Comparison of ENCODE assay signal across 8 cellular contexts in the genomic region with DNA sequence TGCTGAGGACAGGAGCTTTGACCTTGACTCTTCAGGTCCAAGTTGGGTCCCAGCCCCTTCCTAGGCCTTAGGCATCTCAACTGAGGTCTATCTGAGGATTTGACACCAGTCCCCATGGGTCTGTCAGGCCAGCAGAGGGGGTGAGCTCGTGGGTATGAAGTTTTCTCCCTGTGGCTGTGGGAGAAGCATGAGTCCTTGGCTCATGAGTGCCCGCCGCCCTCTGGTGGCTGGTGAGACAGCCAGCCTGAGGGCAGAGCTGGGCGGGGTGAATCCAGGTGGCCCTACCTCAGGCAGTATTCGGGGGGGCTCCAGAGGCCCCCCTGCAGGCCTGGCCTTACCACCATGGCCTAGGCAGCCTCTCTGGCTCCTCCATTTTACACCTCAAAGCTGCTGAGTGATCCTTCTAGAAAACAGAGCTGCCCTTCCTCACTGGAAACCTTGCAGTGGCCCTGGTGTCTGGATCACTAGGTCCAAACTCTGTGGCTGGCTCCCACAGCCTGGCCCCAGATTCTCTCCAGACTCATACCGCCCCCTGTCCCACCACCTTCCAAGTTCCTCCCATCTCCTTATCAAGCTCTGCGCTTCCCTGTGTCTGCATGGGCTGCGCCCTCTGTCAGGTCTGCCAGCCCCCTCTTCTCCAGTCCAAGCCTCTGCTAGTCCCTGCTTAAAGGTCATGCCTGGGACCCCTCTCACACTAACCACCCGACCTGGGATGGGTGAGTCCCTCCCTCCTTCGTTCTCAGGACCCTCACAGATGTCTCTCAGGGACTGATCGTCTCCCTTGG. TPM values are rescaled to one million over a fixed set of nuclear protein-coding genes. Genes with fewer than 3 reads are reported as not detected.
A peak's percentile ranks its signal among the peaks of the same experiment; 100 is the strongest.
DNase-seq lines count a peak whose midpoint lies in the region; ATAC-seq and TF ChIP-seq lines count a peak whose summit lies in the region.

No MANE protein-coding gene starts in this region.

- DNase-seq in D341Med (ENCODE audit: low spot score) (peak; percentile 89), HFF-Myc (ENCODE audit: extremely low read depth, low read depth) (peak; percentile 59), NCI-H526 (lab: John Stamatoyannopoulos, UW) (peak; percentile 90 to 95), chondrocyte (ENCODE audit: low spot score) (peak; percentile 88), left lung (peak; percentile 84 to 96)
- peak; percentile 89 for DNase-seq in activated CD4-positive, alpha-beta T cell treated with anti-CD3 and anti-CD28 coated beads for 48 hours
- peak; percentile 81 to 83 for DNase-seq in stimulated activated CD4-positive, alpha-beta T cell treated with anti-CD3 and anti-CD28 coated beads, Interleukin-4, amount 100 ng/mL, for 4 hours

- TF ChIP-seq CTCF in HFF-Myc (IDR thresholded peaks at IDR 0.05; ENCODE audit: low read depth, low read length, missing control alignments), result peak; percentile 96
- TF ChIP-seq CTCF in chondrocyte (IDR thresholded peaks at IDR 0.05), result peak; percentile 94
- peak; percentile 85 to 98 for TF ChIP-seq CTCF in left lung (IDR thresholded peaks at IDR 0.05)

- no peaks in the 10 kb centered on the region for H3K9me3 Mint-ChIP-seq in chondrocyte (ENCODE audit: low read depth)

- peak; percentile 93 for ATAC-seq in left lung
- no peak for ATAC-seq in HG03025 (IDR thresholded peaks at IDR 0.05; ENCODE audit: low FRiP score, unreplicated experiment)

- H3K4me1 Mint-ChIP-seq in chondrocyte (ENCODE audit: low read depth), result peaks cover 2% of the 10 kb centered on the region

- no peaks in the 10 kb centered on the region for H3K36me3 ChIP-seq in left lung

- no peak overlapping the region for H3K4me3 Mint-ChIP-seq in chondrocyte (ENCODE audit: unreplicated experiment)

- H3K4me1 ChIP-seq in left lung, result peaks cover under 1 to 27% of the 10 kb centered on the region in 2 donors

- intact Hi-C loops in left lung (cut with DNase I), result no loop called here

- H3K27me3 Mint-ChIP-seq in chondrocyte (ENCODE audit: low read depth), result no peaks in the 10 kb centered on the region

- no peaks in the 10 kb centered on the region for H3K9me3 ChIP-seq in left lung

- no peak overlapping the region for H3K27ac Mint-ChIP-seq in chondrocyte (ENCODE audit: unreplicated experiment)

- H3K27me3 ChIP-seq in left lung, result no peaks in the 10 kb centered on the region

- H3K27ac ChIP-seq in left lung, result no peak overlapping the region

- H3K36me3 Mint-ChIP-seq in chondrocyte (ENCODE audit: low read depth), result peaks cover 2% of the 10 kb centered on the region

- H3K4me3 ChIP-seq in HFF-Myc (replicated peaks; ENCODE audit: low read depth, low read length), result no peak overlapping the region
- no peak overlapping the region for H3K4me3 ChIP-seq in left lung

RNA-seq across cellular contexts. Expression of gene SH2D7, which starts 16.1 kb away (rescaled TPM):
- total RNA-seq in chondrocyte, result not detected in 3 replicates
- not detected for total RNA-seq in left lung

RNA-seq across cellular contexts. Expression of gene CIB2, which starts 22.8 kb away (rescaled TPM):
- total RNA-seq in chondrocyte, result 5.7 to 8.8 TPM (median 8.0 TPM) in 3 replicates
- 1 to 10 TPM; 1.3 to 3.5 TPM for total RNA-seq in left lung

RNA-seq across cellular contexts. Expression of gene TBC1D2B, which starts 31.0 kb away (rescaled TPM):
- 44.3 to 64.2 TPM (median 58.1 TPM) in 3 replicates for total RNA-seq in chondrocyte
- 10 to 100 TPM; 56.2 to 64.9 TPM for total RNA-seq in left lung

RNA-seq across cellular contexts. Expression of gene IDH3A, which starts 40.7 kb away (rescaled TPM):
- 42.6 to 50.7 TPM (median 48.7 TPM) in 3 replicates for total RNA-seq in chondrocyte
- 10 to 100 TPM; 60.3 to 81.1 TPM for total RNA-seq in left lung
